8 cellular contexts compared by ENCODE assay signal in the genomic region with DNA sequence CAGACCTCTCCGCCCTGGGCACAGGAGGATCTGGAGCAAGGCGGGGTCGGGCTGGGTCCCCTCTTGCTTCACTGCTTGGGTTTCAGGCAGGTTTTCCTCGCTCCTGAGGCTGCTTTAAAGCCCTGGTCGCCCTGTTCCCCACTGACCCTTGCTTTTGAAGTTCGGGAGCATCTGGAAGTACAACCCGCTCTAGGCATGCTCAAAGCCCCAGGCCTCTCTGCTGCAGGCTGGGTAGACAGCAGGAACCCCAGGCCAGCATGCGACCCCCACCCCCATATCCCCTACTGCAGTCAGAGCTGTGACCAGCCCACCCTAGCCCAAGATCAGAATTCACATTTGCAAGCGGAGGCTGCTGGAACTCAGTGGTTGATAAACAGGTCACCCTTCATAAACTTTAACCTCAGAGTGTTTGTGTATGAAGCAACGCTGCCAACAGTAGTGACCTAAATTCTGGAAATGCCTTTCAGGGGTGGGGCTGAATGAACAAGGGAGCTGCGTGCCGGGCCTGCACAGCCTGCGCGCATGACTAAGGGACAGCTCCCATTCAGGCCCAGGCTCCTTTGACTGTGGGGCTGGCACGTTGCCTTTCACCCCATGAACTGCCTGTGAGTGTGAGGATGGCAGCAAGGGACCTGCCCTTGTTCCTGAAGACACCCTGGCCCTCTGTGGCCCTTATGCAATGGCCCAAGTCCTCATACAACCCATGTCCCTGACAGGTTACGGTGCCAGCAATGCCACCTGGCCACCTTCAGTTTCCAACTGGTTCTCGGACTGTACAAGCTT. TPM values are rescaled to one million over a fixed set of nuclear protein-coding genes. Genes with fewer than 3 reads are reported as not detected.
A peak's percentile ranks its signal among the peaks of the same experiment; 100 is the strongest.
DNase-seq lines count a peak whose midpoint lies in the region; TF ChIP-seq lines count a peak whose summit lies in the region.

No MANE protein-coding gene starts in this region.

- DNase-seq in HT1080 (ENCODE audit: low read depth), result peak; percentile 81
- DNase-seq in cerebellum (ENCODE audit: low spot score), result peak; percentile 84
- DNase-seq in left kidney (ENCODE audit: low read depth, low spot score), result peak; percentile 91
- DNase-seq in tibial nerve (ENCODE audit: low spot score in 2 of 2), result peak; percentile 72
- no peak for DNase-seq in head of caudate nucleus
- no peak for DNase-seq in NCI-H526 (lab: John Stamatoyannopoulos, UW)
- no peak for DNase-seq in stimulated activated naive CD4-positive, alpha-beta T cell treated with Interleukin-2 at 50 U/mL for 16 hours (lab: John Stamatoyannopoulos, UW)
- no peak for DNase-seq in NCI-H2227 treated with DMSO at 0.1 percent for 48 hours (lab: John Stamatoyannopoulos, UW)

- TF ChIP-seq POLR2A in tibial nerve (IDR thresholded peaks at IDR 0.05), result no peak

- H3K4me1 ChIP-seq in tibial nerve, result peaks cover 0 to 42% (median 23%) of the 10 kb centered on the region in 4 donors

- 39 to 43% methylated on average over 13 to 17 of the region's 17 CpGs for WGBS in tibial nerve, 2 donors

- peak; percentile 16 to 77 for TF ChIP-seq EP300 in tibial nerve (IDR thresholded peaks at IDR 0.05)

- no peaks in the 10 kb centered on the region for H3K9me3 ChIP-seq in tibial nerve

- H3K27ac ChIP-seq in tibial nerve, result peak overlapping the region; percentile 24 to 83 (median 53)

- H3K27me3 ChIP-seq in tibial nerve, result no peaks in the 10 kb centered on the region

- H3K36me3 ChIP-seq in tibial nerve, result no peaks in the 10 kb centered on the region

- no peak overlapping the region for H3K4me3 ChIP-seq in tibial nerve

- no peak for TF ChIP-seq CTCF in tibial nerve (IDR thresholded peaks at IDR 0.05)

- intact Hi-C loops in head of caudate nucleus (cut with DNase I), result no loop called here

RNA-seq across cellular contexts. Expression of gene PROSER2, which starts 52.5 kb away (rescaled TPM):
- total RNA-seq in HT1080 (2014; rRNA removed; shearing (Covaris generic)), result 23.6 and 33.1 TPM in 2 replicates
- 18.4 and 27.9 TPM in 2 replicates for polyA plus RNA-seq in HT1080 (2015; cell fraction: cytosol; rRNA removed)
- 19.4 and 25.3 TPM in 2 replicates for polyA plus RNA-seq in HT1080 (2015; cell fraction: nucleus; rRNA removed)
- 0.64 TPM for total RNA-seq in cerebellum
- total RNA-seq in tibial nerve, result 10 to 100 TPM; 71.1 to 98.4 (median 75.6) TPM

Comparison
In these comparisons a context has a peak if more than half of its experiments do, and no peak if none do; other contexts are left out.
1. DNase-seq: peak in HT1080 (single experiment), cerebellum (single experiment), left kidney (single experiment) and tibial nerve (2 of 2); none in head of caudate nucleus (0 of 42), NCI-H526 (0 of 2), stimulated activated naive CD4-positive, alpha-beta T cell treated with Interleukin-2 at 50 U/mL for 16 hours (single experiment) and NCI-H2227 treated with DMSO at 0.1 percent for 48 hours (single experiment).
2. RNA of gene PROSER2, which starts 52.5 kb away (total RNA-seq): 71.1 to 98.4 TPM in tibial nerve and 23.6 to 33.1 TPM in HT1080; 0.64 TPM in cerebellum (single experiment); every median in the first group is over 10 times any median in the second.